17 cellular contexts compared by ENCODE assay signal in genomic region chr2:96547203-96547641, GRCh38. TPM values are rescaled to one million over a fixed set of nuclear protein-coding genes. Genes with fewer than 3 reads are reported as not detected.
DNase-seq lines count a peak whose midpoint lies in the region; ATAC-seq and TF ChIP-seq lines count a peak whose summit lies in the region.
"Had no signal": no experiment of that assay in that cellular context is flagged by ENCODE, and none has a peak within 500 bp of the region (broad histone marks: within the 10 kb centered on the region; RNA-seq: fewer than 3 reads in every experiment).

No MANE protein-coding gene starts in this region.

- DNase-seq in stimulated activated naive CD8-positive, alpha-beta T cell treated with anti-CD3 and anti-CD28 coated beads, Interleukin-15, Interleukin-2, amounts not matched to agents 100 U/mL and 50 U/mL, for 24 hours, result no peak
- DNase-seq in memory B cell (ENCODE audit: low spot score in 2 of 2) (no peak), mesenchymal stem cell (no peak), psoas muscle (no peak), medulla oblongata (ENCODE audit: extremely low spot score) (no peak)
- DNase-seq: activated CD8-positive, alpha-beta memory T cell treated with anti-CD3 and anti-CD28 coated beads for 24 hours; AML-193; amniotic stem cell; DND-41; NCI-H2081; NCI-H82; pancreas; thyroid gland had no signal

- no peaks in the 10 kb centered on the region for H3K27me3 Mint-ChIP-seq in stimulated activated naive CD8-positive, alpha-beta T cell treated with anti-CD3 and anti-CD28 coated beads, Interleukin-15, Interleukin-2, amounts not matched to agents 100 ng/mL and 50 ng/mL, for 24 hours
- H3K27me3 Mint-ChIP-seq in activated naive CD4-positive, alpha-beta T cell treated with anti-CD3 and anti-CD28 coated beads, Interleukin-2, amount 50 U/mL, for 24 hours, result no peaks in the 10 kb centered on the region
- H3K27me3 Mint-ChIP-seq in memory B cell, result no peaks in the 10 kb centered on the region

- H3K27me3 ChIP-seq in mesenchymal stem cell (ENCODE audit: control insufficient read depth in 1 of 2, insufficient read depth in 1 of 2, low read length in 2 of 2), result no peaks in the 10 kb centered on the region
- no peaks in the 10 kb centered on the region for H3K27me3 ChIP-seq in psoas muscle (ENCODE audit: insufficient read depth in 3 of 3, low read length in 2 of 3)
- H3K27me3 ChIP-seq: pancreas, thyroid gland had no signal

- no peak overlapping the region for H3K9ac ChIP-seq in mesenchymal stem cell (ENCODE audit: low read length)

- H3K4ac ChIP-seq in mesenchymal stem cell (ENCODE audit: low read depth in 1 of 2, low read length in 2 of 2), result no peak overlapping the region

- no peak for ATAC-seq in stimulated activated naive CD8-positive, alpha-beta T cell treated with anti-CD3 and anti-CD28 coated beads, Interleukin-15, Interleukin-2, amounts not matched to agents 100 U/mL and 50 U/mL, for 24 hours
- ATAC-seq in memory B cell (ENCODE audit: low read depth), result no peak
- no peak for ATAC-seq in HG02642 (IDR thresholded peaks at IDR 0.05; ENCODE audit: poor library complexity, unreplicated experiment)
- ATAC-seq in psoas muscle, result no peak
- ATAC-seq: pancreas had no signal

- no peak overlapping the region for H3K4me2 ChIP-seq in mesenchymal stem cell (ENCODE audit: low read length, poor library complexity, severe bottlenecking)

- H2BK15ac ChIP-seq in mesenchymal stem cell (ENCODE audit: low read depth, poor library complexity, severe bottlenecking), result no peak overlapping the region

- H3K4me1 Mint-ChIP-seq in stimulated activated naive CD8-positive, alpha-beta T cell treated with anti-CD3 and anti-CD28 coated beads, Interleukin-15, Interleukin-2, amounts not matched to agents 100 ng/mL and 50 ng/mL, for 24 hours (ENCODE audit: low read depth), result peaks cover 57% of the 10 kb centered on the region
- peaks cover 52% of the 10 kb centered on the region for H3K4me1 Mint-ChIP-seq in activated naive CD4-positive, alpha-beta T cell treated with anti-CD3 and anti-CD28 coated beads, Interleukin-2, amount 50 U/mL, for 24 hours
- peaks cover 11% of the 10 kb centered on the region for H3K4me1 Mint-ChIP-seq in memory B cell

- H3K4me3 ChIP-seq in mesenchymal stem cell (ENCODE audit: insufficient read depth in 1 of 2, low read depth in 1 of 2, low read length in 2 of 2) (no peak overlapping the region), psoas muscle (no peak overlapping the region)
- H3K4me3 ChIP-seq: pancreas, thyroid gland had no signal

- H3K18ac ChIP-seq in mesenchymal stem cell (ENCODE audit: low read depth in 1 of 2, low read length in 2 of 2), result no peak overlapping the region

- H3K27ac ChIP-seq in mesenchymal stem cell (ENCODE audit: low read length, poor library complexity, severe bottlenecking), result no peak overlapping the region
- H3K27ac ChIP-seq in psoas muscle, result no peak overlapping the region
- H3K27ac ChIP-seq: pancreas, RWPE1, thyroid gland had no signal

- H3K36me3 ChIP-seq in mesenchymal stem cell (ENCODE audit: control insufficient read depth in 1 of 2, insufficient read depth in 2 of 2, low read depth in 1 of 2, low read length in 2 of 2) (peaks cover 51 to 56% of the 10 kb centered on the region in 2 experiments), psoas muscle (ENCODE audit: insufficient read depth in 1 of 2, low read depth in 1 of 2) (peaks cover 0 to 98% of the 10 kb centered on the region in 2 donors)
- H3K36me3 ChIP-seq: pancreas had no signal

- no peak overlapping the region for H3K23ac ChIP-seq in mesenchymal stem cell (ENCODE audit: low read length in 2 of 2)

- TF ChIP-seq CTCF in psoas muscle (IDR thresholded peaks at IDR 0.05), result no peak

- no peak overlapping the region for H2BK5ac ChIP-seq in mesenchymal stem cell (ENCODE audit: low read depth, low read length, poor library complexity, severe bottlenecking)

- H2AK5ac ChIP-seq in mesenchymal stem cell (ENCODE audit: low read length, severe bottlenecking), result no peak overlapping the region

- peak overlapping the region; percentile 17 for H3K4me3 Mint-ChIP-seq in stimulated activated naive CD8-positive, alpha-beta T cell treated with anti-CD3 and anti-CD28 coated beads, Interleukin-15, Interleukin-2, amounts not matched to agents 100 ng/mL and 50 ng/mL, for 24 hours
- peak overlapping the region; percentile 30 for H3K4me3 Mint-ChIP-seq in activated naive CD4-positive, alpha-beta T cell treated with anti-CD3 and anti-CD28 coated beads, Interleukin-2, amount 50 U/mL, for 24 hours
- H3K4me3 Mint-ChIP-seq in memory B cell, result no peak overlapping the region

- WGBS in mesenchymal stem cell, result 71% methylated on average over 7 of the region's 7 CpGs
- WGBS in psoas muscle, 3 donors, result 90 to 99% (median 93%) methylated on average over 7 of the region's 7 CpGs

- H3K4me1 ChIP-seq in mesenchymal stem cell (ENCODE audit: control insufficient read depth, insufficient read depth, low read depth, low read length) (no peaks in the 10 kb centered on the region), psoas muscle (peaks cover 42% of the 10 kb centered on the region)
- H3K4me1 ChIP-seq: pancreas, thyroid gland had no signal

- H4K91ac ChIP-seq in mesenchymal stem cell (ENCODE audit: low read length), result no peak overlapping the region

- no peak overlapping the region for H2BK12ac ChIP-seq in mesenchymal stem cell (ENCODE audit: low read length in 2 of 2)

- peaks cover 18% of the 10 kb centered on the region for H3K79me1 ChIP-seq in mesenchymal stem cell (replicated peaks; ENCODE audit: low read length, poor library complexity, severe bottlenecking)

- H4K8ac ChIP-seq in mesenchymal stem cell (ENCODE audit: low read length), result no peak overlapping the region

- H3K27ac Mint-ChIP-seq in stimulated activated naive CD8-positive, alpha-beta T cell treated with anti-CD3 and anti-CD28 coated beads, Interleukin-15, Interleukin-2, amounts not matched to agents 100 ng/mL and 50 ng/mL, for 24 hours, result peak overlapping the region; percentile 50
- peak overlapping the region; percentile 86 for H3K27ac Mint-ChIP-seq in activated naive CD4-positive, alpha-beta T cell treated with anti-CD3 and anti-CD28 coated beads, Interleukin-2, amount 50 U/mL, for 24 hours
- peak overlapping the region; percentile 56 for H3K27ac Mint-ChIP-seq in memory B cell

- H3K14ac ChIP-seq in mesenchymal stem cell (ENCODE audit: low read length in 2 of 2), result no peak overlapping the region

- intact Hi-C loops in psoas muscle (cut with DNase I), result no loop called here

- no peak overlapping the region for H2AFZ ChIP-seq in mesenchymal stem cell (ENCODE audit: low read depth, low read length)

- H2BK120ac ChIP-seq in mesenchymal stem cell (ENCODE audit: low read depth, low read length), result no peak overlapping the region

- H3K36me3 Mint-ChIP-seq in stimulated activated naive CD8-positive, alpha-beta T cell treated with anti-CD3 and anti-CD28 coated beads, Interleukin-15, Interleukin-2, amounts not matched to agents 100 ng/mL and 50 ng/mL, for 24 hours (ENCODE audit: low read depth), result peaks cover 61% of the 10 kb centered on the region
- H3K36me3 Mint-ChIP-seq in activated naive CD4-positive, alpha-beta T cell treated with anti-CD3 and anti-CD28 coated beads, Interleukin-2, amount 50 U/mL, for 24 hours, result peaks cover 2% of the 10 kb centered on the region
- H3K36me3 Mint-ChIP-seq in memory B cell, result peaks cover 20% of the 10 kb centered on the region

- H3K9me3 ChIP-seq in mesenchymal stem cell (ENCODE audit: control insufficient read depth, low read length), result no peaks in the 10 kb centered on the region
- no peaks in the 10 kb centered on the region for H3K9me3 ChIP-seq in psoas muscle
- H3K9me3 ChIP-seq: pancreas, thyroid gland had no signal

- H3K9me3 Mint-ChIP-seq in stimulated activated naive CD8-positive, alpha-beta T cell treated with anti-CD3 and anti-CD28 coated beads, Interleukin-15, Interleukin-2, amounts not matched to agents 100 ng/mL and 50 ng/mL, for 24 hours, result no peaks in the 10 kb centered on the region
- no peaks in the 10 kb centered on the region for H3K9me3 Mint-ChIP-seq in activated naive CD4-positive, alpha-beta T cell treated with anti-CD3 and anti-CD28 coated beads, Interleukin-2, amount 50 U/mL, for 24 hours
- H3K9me3 Mint-ChIP-seq in memory B cell, result no peaks in the 10 kb centered on the region

RNA-seq across cellular contexts. Expression of gene ARID5A, which starts 10.7 kb away (rescaled TPM):
- polyA plus RNA-seq in mesenchymal stem cell (2013, experiment 1 of 2), result 4.0 TPM
- 3.9 TPM for polyA plus RNA-seq in mesenchymal stem cell (2013, experiment 2 of 2)
- total RNA-seq in psoas muscle, result 10 to 100 TPM; 25.7 to 73.6 (median 37.8) TPM
- polyA plus RNA-seq in psoas muscle, result 10 to 100 TPM; 12.9 to 29.9 (median 18.2) TPM

RNA-seq across cellular contexts. Expression of gene NEURL3, which starts 42.1 kb away (rescaled TPM):
- not detected for polyA plus RNA-seq in mesenchymal stem cell (2013, experiment 1 of 2)
- polyA plus RNA-seq in mesenchymal stem cell (2013, experiment 2 of 2), result not detected
- total RNA-seq in psoas muscle, result under 1 TPM in 1 of 4 donors, not detected in 3; 0.59 TPM
- under 1 TPM in 2 of 3 donors, not detected in 1; 0.09 TPM for polyA plus RNA-seq in psoas muscle
